Comparison of ENCODE assay signal across 10 cellular contexts in genomic region chr10:11236234-11236633, GRCh38.
A peak's percentile ranks its signal among the peaks of the same experiment; 100 is the strongest.
DNase-seq lines count a peak whose midpoint lies in the region; ATAC-seq and TF ChIP-seq lines count a peak whose summit lies in the region.
"Had no signal": no experiment of that assay in that cellular context is flagged by ENCODE, and none has a peak within 500 bp of the region (broad histone marks: within the 10 kb centered on the region; RNA-seq: fewer than 3 reads in every experiment).

No MANE protein-coding gene starts in this region.

- H3K36me3 Mint-ChIP-seq in CD4-positive, CD25-positive, alpha-beta regulatory T cell = peaks cover 21% of the 10 kb centered on the region
- peaks cover 44% of the 10 kb centered on the region for H3K36me3 Mint-ChIP-seq in activated T-helper 1 cell treated with anti-CD3 and anti-CD28 coated beads, Interleukin-12 subunit alpha, Interleukin-12 subunit beta, Interleukin-2, Interleukin-4 antibody, amounts not matched to agents 30 ng/mL and 10 ng/mL and 1 ng/mL, durations not matched to agents 14 hours and 24 hours and 36 hours (ENCODE audit: low read depth)

- H3K4me3 Mint-ChIP-seq in CD4-positive, CD25-positive, alpha-beta regulatory T cell = peak overlapping the region; percentile 46 to 87 (median 57)
- H3K4me3 Mint-ChIP-seq in activated T-helper 1 cell treated with anti-CD3 and anti-CD28 coated beads, Interleukin-12 subunit alpha, Interleukin-12 subunit beta, Interleukin-2, Interleukin-4 antibody, amounts not matched to agents 30 ng/mL and 10 ng/mL and 1 ng/mL, durations not matched to agents 14 hours and 24 hours and 36 hours = peak overlapping the region; percentile 53

- ATAC-seq in CD4-positive, CD25-positive, alpha-beta regulatory T cell (ENCODE audit: low read depth in 2 of 2) = peak; percentile 58 to 63
- ATAC-seq in GM19351 (IDR thresholded peaks at IDR 0.05; ENCODE audit: unreplicated experiment) (peak; percentile 63), HG03045 (IDR thresholded peaks at IDR 0.05; ENCODE audit: unreplicated experiment) (peak; percentile 57)

- no peaks in the 10 kb centered on the region for H3K9me3 Mint-ChIP-seq in CD4-positive, CD25-positive, alpha-beta regulatory T cell
- H3K9me3 Mint-ChIP-seq in activated T-helper 1 cell treated with anti-CD3 and anti-CD28 coated beads, Interleukin-12 subunit alpha, Interleukin-12 subunit beta, Interleukin-2, Interleukin-4 antibody, amounts not matched to agents 30 ng/mL and 10 ng/mL and 1 ng/mL, durations not matched to agents 14 hours and 24 hours and 36 hours = no peaks in the 10 kb centered on the region

- peaks cover 49 to 76% (median 70%) of the 10 kb centered on the region in 4 donors for H3K4me1 Mint-ChIP-seq in CD4-positive, CD25-positive, alpha-beta regulatory T cell
- H3K4me1 Mint-ChIP-seq in activated T-helper 1 cell treated with anti-CD3 and anti-CD28 coated beads, Interleukin-12 subunit alpha, Interleukin-12 subunit beta, Interleukin-2, Interleukin-4 antibody, amounts not matched to agents 30 ng/mL and 10 ng/mL and 1 ng/mL, durations not matched to agents 14 hours and 24 hours and 36 hours (ENCODE audit: low read depth) = peaks cover 81% of the 10 kb centered on the region

- H3K4me3 ChIP-seq in CD4-positive, CD25-positive, alpha-beta regulatory T cell (ENCODE audit: low read depth, low read length) = peak overlapping the region; percentile 59
- no peak overlapping the region for H3K4me3 ChIP-seq in uterus

- no peaks in the 10 kb centered on the region for H3K9me3 ChIP-seq in CD4-positive, CD25-positive, alpha-beta regulatory T cell (ENCODE audit: control insufficient read depth in 2 of 2, low read length in 2 of 2)
- H3K9me3 ChIP-seq in uterus = no peaks in the 10 kb centered on the region

- no peak for TF ChIP-seq CTCF in uterus (IDR thresholded peaks at IDR 0.05)

- intact Hi-C loops in activated T-helper 1 cell treated with anti-CD3 and anti-CD28 coated beads, Interleukin-12 subunit alpha, Interleukin-12 subunit beta, Interleukin-2, Interleukin-4 antibody, amounts not matched to agents 30 ng/mL and 10 ng/mL and 1 ng/mL, durations not matched to agents 14 hours and 24 hours and 36 hours (cut with micrococcal nuclease) = loop anchor here (1.0 to 10.0 kb wide), 6 partner anchors 18 to 877 kb away; no protein-coding TSS in a partner anchor
- intact Hi-C loops in uterus (cut with DNase I; ENCODE audit: low total_unique reads) = no loop called here

- peaks cover 25% of the 10 kb centered on the region for H3K36me3 ChIP-seq in CD4-positive, CD25-positive, alpha-beta regulatory T cell (ENCODE audit: control insufficient read depth, insufficient read depth, low read length)
- H3K36me3 ChIP-seq in uterus = no peaks in the 10 kb centered on the region

- H3K4me1 ChIP-seq in CD4-positive, CD25-positive, alpha-beta regulatory T cell (ENCODE audit: control insufficient read depth, insufficient read depth, low read length, poor library complexity, severe bottlenecking) = peaks cover 93% of the 10 kb centered on the region
- H3K4me1 ChIP-seq in uterus = no peaks in the 10 kb centered on the region
- H3K4me1 ChIP-seq: parathyroid adenoma had no signal

- TF ChIP-seq POLR2A in uterus (IDR thresholded peaks at IDR 0.05) = no peak

- H3K27ac Mint-ChIP-seq in CD4-positive, CD25-positive, alpha-beta regulatory T cell = peak overlapping the region; percentile 21 to 90 (median 81)
- H3K27ac Mint-ChIP-seq in activated T-helper 1 cell treated with anti-CD3 and anti-CD28 coated beads, Interleukin-12 subunit alpha, Interleukin-12 subunit beta, Interleukin-2, Interleukin-4 antibody, amounts not matched to agents 30 ng/mL and 10 ng/mL and 1 ng/mL, durations not matched to agents 14 hours and 24 hours and 36 hours = peak overlapping the region; percentile 96

- H3K27me3 Mint-ChIP-seq in CD4-positive, CD25-positive, alpha-beta regulatory T cell = no peaks in the 10 kb centered on the region
- H3K27me3 Mint-ChIP-seq in activated T-helper 1 cell treated with anti-CD3 and anti-CD28 coated beads, Interleukin-12 subunit alpha, Interleukin-12 subunit beta, Interleukin-2, Interleukin-4 antibody, amounts not matched to agents 30 ng/mL and 10 ng/mL and 1 ng/mL, durations not matched to agents 14 hours and 24 hours and 36 hours (ENCODE audit: insufficient read depth) = no peaks in the 10 kb centered on the region

- H3K27me3 ChIP-seq in CD4-positive, CD25-positive, alpha-beta regulatory T cell (ENCODE audit: control insufficient read depth, insufficient read depth, low read length) = no peaks in the 10 kb centered on the region
- H3K27me3 ChIP-seq in uterus = no peaks in the 10 kb centered on the region

- DNase-seq in CD4-positive, CD25-positive, alpha-beta regulatory T cell = peak; percentile 33 to 77 (median 43)
- DNase-seq in activated T-helper 1 cell treated with anti-CD3 and anti-CD28 coated beads, Interleukin-12 subunit alpha, Interleukin-12 subunit beta, Interleukin-2, Interleukin-4 antibody, amounts not matched to agents 30 ng/mL and 10 ng/mL and 1 ng/mL, durations not matched to agents 14 hours and 24 hours and 36 hours (ENCODE audit: low spot score) = no peak
- DNase-seq in HT-29 (ENCODE audit: low spot score) (no peak), SW 1271 (lab: John Stamatoyannopoulos, UW) (no peak), uterus (no peak), SW480 (ENCODE audit: low spot score) (no peak)
- DNase-seq: OCI-M1 had no signal

- H3K27ac ChIP-seq in CD4-positive, CD25-positive, alpha-beta regulatory T cell (ENCODE audit: insufficient read depth, low read length, poor library complexity, severe bottlenecking) = peak overlapping the region; percentile 70
- H3K27ac ChIP-seq in uterus = no peak overlapping the region
- H3K27ac ChIP-seq: parathyroid adenoma had no signal

Comparison
In these comparisons a context has a peak if more than half of its experiments do, and no peak if none do; other contexts are left out.
1. DNase-seq: peak in CD4-positive, CD25-positive, alpha-beta regulatory T cell (3 of 3); none in activated T-helper 1 cell treated with anti-CD3 and anti-CD28 coated beads, Interleukin-12 subunit alpha, Interleukin-12 subunit beta, Interleukin-2, Interleukin-4 antibody, amounts not matched to agents 30 ng/mL and 10 ng/mL and 1 ng/mL, durations not matched to agents 14 hours and 24 hours and 36 hours (single experiment), HT-29 (single experiment), SW 1271 (0 of 2), uterus (0 of 2) and SW480 (single experiment).
2. Peak in every context shown above with its lines, with median percentiles within 50 percentile points of each other: ATAC-seq.